2 cellular contexts compared by ENCODE assay signal in genomic region chr6:69622924-69623323, GRCh38.
TF ChIP-seq lines count a peak whose summit lies in the region.

No MANE protein-coding gene starts in this region.

TF ChIP-seq in GM23338, 12 proteins besides CTCF, POLR2A, EP300 and RAD21 (continued from another document):
- TF ChIP-seq ZNF462 (CRISPR knock-in tag; IDR thresholded peaks at IDR 0.05), result no peak
- no peak for TF ChIP-seq JUNB (IDR thresholded peaks at IDR 0.05; ENCODE audit: unreplicated experiment)
- no peak for TF ChIP-seq REST (IDR thresholded peaks at IDR 0.05; ENCODE audit: unreplicated experiment)

TF ChIP-seq in GM12878, 131 proteins besides CTCF, POLR2A, EP300 and RAD21 (continued from another document):
- no peak for TF ChIP-seq NKRF (conservative IDR thresholded peaks at IDR 0.05)
- no peak for TF ChIP-seq CREM (IDR thresholded peaks at IDR 0.05; ENCODE audit: low read depth)
- no peak for TF ChIP-seq CBFB (IDR thresholded peaks at IDR 0.05; ENCODE audit: low read depth)
- TF ChIP-seq REST (IDR thresholded peaks at IDR 0.05; ENCODE audit: low read depth, low read length), result no peak
- no peak for TF ChIP-seq ELK1 (IDR thresholded peaks at IDR 0.05; ENCODE audit: low read depth, low read length)
- no peak for TF ChIP-seq NFIC (IDR thresholded peaks at IDR 0.05; ENCODE audit: low read depth, low read length)
- no peak for TF ChIP-seq IKZF2 (IDR thresholded peaks at IDR 0.05)
- no peak for TF ChIP-seq LARP7 (IDR thresholded peaks at IDR 0.05)
- no peak for TF ChIP-seq IKZF1 (conservative IDR thresholded peaks at IDR 0.05)
